1 cellular context compared by ENCODE assay signal in the genomic region with DNA sequence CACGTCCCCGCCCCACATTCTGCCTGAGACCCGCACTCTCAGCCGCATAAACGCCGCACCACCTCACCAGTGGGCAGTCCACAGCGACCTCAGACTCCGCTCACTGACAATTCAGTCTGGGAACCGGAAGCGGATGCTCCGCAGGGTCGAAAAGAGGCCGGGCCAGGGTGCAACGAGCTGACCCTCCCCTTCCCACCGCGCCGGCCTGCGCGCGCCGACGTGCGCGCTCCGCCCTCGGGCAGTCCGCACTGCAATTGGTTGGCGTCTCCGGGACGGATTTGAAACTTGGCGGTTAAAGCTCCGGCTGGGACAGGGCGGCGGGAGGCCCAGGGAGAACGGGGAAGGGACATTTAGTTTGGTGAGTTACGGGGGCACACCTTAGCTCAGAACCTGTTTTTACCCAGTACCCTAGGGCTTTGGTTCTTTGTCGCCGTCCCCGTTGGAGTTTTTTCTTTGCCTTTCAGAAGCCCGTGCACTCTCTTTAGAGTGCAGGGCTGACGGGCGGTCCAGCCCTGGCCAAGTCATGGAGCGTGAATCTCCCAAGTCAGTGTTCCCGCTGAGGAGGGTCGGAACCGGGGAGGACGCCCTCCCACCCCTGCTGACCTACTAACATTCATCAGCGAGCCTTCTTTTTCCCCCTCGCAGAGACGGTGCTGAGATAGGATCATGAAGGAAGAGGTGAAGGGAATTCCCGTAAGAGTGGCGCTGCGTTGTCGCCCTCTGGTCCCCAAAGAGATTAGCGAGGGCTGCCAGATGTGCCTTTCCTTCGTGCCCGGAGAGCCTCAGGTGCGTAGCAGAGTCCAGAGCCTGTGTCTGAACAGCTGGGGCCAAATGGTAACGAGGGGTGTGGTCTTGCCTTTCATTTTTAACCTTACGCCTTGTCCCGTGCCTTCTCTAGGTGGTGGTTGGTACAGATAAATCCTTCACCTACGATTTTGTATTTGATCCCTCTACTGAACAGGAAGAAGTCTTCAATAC.
TF ChIP-seq lines count a peak whose summit lies in the region.

A gene with protein sequence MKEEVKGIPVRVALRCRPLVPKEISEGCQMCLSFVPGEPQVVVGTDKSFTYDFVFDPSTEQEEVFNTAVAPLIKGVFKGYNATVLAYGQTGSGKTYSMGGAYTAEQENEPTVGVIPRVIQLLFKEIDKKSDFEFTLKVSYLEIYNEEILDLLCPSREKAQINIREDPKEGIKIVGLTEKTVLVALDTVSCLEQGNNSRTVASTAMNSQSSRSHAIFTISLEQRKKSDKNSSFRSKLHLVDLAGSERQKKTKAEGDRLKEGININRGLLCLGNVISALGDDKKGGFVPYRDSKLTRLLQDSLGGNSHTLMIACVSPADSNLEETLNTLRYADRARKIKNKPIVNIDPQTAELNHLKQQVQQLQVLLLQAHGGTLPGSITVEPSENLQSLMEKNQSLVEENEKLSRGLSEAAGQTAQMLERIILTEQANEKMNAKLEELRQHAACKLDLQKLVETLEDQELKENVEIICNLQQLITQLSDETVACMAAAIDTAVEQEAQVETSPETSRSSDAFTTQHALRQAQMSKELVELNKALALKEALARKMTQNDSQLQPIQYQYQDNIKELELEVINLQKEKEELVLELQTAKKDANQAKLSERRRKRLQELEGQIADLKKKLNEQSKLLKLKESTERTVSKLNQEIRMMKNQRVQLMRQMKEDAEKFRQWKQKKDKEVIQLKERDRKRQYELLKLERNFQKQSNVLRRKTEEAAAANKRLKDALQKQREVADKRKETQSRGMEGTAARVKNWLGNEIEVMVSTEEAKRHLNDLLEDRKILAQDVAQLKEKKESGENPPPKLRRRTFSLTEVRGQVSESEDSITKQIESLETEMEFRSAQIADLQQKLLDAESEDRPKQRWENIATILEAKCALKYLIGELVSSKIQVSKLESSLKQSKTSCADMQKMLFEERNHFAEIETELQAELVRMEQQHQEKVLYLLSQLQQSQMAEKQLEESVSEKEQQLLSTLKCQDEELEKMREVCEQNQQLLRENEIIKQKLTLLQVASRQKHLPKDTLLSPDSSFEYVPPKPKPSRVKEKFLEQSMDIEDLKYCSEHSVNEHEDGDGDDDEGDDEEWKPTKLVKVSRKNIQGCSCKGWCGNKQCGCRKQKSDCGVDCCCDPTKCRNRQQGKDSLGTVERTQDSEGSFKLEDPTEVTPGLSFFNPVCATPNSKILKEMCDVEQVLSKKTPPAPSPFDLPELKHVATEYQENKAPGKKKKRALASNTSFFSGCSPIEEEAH (plus strand): TSS at position 312 of the 978 bp plus-strand sequence. CDS start 355 bp downstream, at position 667.
A gene with protein sequence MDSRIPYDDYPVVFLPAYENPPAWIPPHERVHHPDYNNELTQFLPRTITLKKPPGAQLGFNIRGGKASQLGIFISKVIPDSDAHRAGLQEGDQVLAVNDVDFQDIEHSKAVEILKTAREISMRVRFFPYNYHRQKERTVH (minus strand): TSS at position 135 of the 978 bp plus-strand sequence. CDS start 586 bp downstream, outside the sequence.

TF ChIP-seq in HepG2, 621 proteins besides CTCF, POLR2A, EP300 and RAD21 (continued from another document and continues in another):
- TF ChIP-seq, protein P1, sequence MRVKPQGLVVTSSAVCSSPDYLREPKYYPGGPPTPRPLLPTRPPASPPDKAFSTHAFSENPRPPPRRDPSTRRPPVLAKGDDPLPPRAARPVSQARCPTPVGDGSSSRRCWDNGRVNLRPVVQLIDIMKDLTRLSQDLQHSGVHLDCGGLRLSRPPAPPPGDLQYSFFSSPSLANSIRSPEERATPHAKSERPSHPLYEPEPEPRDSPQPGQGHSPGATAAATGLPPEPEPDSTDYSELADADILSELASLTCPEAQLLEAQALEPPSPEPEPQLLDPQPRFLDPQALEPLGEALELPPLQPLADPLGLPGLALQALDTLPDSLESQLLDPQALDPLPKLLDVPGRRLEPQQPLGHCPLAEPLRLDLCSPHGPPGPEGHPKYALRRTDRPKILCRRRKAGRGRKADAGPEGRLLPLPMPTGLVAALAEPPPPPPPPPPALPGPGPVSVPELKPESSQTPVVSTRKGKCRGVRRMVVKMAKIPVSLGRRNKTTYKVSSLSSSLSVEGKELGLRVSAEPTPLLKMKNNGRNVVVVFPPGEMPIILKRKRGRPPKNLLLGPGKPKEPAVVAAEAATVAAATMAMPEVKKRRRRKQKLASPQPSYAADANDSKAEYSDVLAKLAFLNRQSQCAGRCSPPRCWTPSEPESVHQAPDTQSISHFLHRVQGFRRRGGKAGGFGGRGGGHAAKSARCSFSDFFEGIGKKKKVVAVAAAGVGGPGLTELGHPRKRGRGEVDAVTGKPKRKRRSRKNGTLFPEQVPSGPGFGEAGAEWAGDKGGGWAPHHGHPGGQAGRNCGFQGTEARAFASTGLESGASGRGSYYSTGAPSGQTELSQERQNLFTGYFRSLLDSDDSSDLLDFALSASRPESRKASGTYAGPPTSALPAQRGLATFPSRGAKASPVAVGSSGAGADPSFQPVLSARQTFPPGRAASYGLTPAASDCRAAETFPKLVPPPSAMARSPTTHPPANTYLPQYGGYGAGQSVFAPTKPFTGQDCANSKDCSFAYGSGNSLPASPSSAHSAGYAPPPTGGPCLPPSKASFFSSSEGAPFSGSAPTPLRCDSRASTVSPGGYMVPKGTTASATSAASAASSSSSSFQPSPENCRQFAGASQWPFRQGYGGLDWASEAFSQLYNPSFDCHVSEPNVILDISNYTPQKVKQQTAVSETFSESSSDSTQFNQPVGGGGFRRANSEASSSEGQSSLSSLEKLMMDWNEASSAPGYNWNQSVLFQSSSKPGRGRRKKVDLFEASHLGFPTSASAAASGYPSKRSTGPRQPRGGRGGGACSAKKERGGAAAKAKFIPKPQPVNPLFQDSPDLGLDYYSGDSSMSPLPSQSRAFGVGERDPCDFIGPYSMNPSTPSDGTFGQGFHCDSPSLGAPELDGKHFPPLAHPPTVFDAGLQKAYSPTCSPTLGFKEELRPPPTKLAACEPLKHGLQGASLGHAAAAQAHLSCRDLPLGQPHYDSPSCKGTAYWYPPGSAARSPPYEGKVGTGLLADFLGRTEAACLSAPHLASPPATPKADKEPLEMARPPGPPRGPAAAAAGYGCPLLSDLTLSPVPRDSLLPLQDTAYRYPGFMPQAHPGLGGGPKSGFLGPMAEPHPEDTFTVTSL (CRISPR knock-in tag; IDR thresholded peaks at IDR 0.05; ENCODE audit: borderline replicate concordance): no peak
- TF ChIP-seq, protein P2, sequence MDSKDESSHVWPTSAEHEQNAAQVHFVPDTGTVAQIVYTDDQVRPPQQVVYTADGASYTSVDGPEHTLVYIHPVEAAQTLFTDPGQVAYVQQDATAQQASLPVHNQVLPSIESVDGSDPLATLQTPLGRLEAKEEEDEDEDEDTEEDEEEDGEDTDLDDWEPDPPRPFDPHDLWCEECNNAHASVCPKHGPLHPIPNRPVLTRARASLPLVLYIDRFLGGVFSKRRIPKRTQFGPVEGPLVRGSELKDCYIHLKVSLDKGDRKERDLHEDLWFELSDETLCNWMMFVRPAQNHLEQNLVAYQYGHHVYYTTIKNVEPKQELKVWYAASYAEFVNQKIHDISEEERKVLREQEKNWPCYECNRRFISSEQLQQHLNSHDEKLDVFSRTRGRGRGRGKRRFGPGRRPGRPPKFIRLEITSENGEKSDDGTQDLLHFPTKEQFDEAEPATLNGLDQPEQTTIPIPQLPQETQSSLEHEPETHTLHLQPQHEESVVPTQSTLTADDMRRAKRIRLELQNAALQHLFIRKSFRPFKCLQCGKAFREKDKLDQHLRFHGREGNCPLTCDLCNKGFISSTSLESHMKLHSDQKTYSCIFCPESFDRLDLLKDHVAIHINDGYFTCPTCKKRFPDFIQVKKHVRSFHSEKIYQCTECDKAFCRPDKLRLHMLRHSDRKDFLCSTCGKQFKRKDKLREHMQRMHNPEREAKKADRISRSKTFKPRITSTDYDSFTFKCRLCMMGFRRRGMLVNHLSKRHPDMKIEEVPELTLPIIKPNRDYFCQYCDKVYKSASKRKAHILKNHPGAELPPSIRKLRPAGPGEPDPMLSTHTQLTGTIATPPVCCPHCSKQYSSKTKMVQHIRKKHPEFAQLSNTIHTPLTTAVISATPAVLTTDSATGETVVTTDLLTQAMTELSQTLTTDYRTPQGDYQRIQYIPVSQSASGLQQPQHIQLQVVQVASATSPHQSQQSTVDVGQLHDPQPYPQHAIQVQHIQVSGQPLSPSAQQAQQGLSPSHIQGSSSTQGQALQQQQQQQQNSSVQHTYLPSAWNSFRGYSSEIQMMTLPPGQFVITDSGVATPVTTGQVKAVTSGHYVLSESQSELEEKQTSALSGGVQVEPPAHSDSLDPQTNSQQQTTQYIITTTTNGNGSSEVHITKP (CRISPR knock-in tag; IDR thresholded peaks at IDR 0.05; ENCODE audit: low read depth): no peak
- TF ChIP-seq, protein P3, sequence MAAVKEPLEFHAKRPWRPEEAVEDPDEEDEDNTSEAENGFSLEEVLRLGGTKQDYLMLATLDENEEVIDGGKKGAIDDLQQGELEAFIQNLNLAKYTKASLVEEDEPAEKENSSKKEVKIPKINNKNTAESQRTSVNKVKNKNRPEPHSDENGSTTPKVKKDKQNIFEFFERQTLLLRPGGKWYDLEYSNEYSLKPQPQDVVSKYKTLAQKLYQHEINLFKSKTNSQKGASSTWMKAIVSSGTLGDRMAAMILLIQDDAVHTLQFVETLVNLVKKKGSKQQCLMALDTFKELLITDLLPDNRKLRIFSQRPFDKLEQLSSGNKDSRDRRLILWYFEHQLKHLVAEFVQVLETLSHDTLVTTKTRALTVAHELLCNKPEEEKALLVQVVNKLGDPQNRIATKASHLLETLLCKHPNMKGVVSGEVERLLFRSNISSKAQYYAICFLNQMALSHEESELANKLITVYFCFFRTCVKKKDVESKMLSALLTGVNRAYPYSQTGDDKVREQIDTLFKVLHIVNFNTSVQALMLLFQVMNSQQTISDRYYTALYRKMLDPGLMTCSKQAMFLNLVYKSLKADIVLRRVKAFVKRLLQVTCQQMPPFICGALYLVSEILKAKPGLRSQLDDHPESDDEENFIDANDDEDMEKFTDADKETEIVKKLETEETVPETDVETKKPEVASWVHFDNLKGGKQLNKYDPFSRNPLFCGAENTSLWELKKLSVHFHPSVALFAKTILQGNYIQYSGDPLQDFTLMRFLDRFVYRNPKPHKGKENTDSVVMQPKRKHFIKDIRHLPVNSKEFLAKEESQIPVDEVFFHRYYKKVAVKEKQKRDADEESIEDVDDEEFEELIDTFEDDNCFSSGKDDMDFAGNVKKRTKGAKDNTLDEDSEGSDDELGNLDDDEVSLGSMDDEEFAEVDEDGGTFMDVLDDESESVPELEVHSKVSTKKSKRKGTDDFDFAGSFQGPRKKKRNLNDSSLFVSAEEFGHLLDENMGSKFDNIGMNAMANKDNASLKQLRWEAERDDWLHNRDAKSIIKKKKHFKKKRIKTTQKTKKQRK (IDR thresholded peaks at IDR 0.05; ENCODE audit: low read length): no peak
- no peak for TF ChIP-seq ZNF703 (CRISPR knock-in tag; IDR thresholded peaks at IDR 0.05; ENCODE audit: borderline replicate concordance)
- no peak for TF ChIP-seq ZNF317 (CRISPR knock-in tag; IDR thresholded peaks at IDR 0.05)
- TF ChIP-seq IKZF1 (IDR thresholded peaks at IDR 0.05): no peak
- TF ChIP-seq ZNF557 (CRISPR knock-in tag; IDR thresholded peaks at IDR 0.05): no peak
- TF ChIP-seq MTA3 (CRISPR knock-in tag; IDR thresholded peaks at IDR 0.05): no peak
- no peak for TF ChIP-seq NAIF1 (CRISPR knock-in tag; IDR thresholded peaks at IDR 0.05; ENCODE audit: borderline replicate concordance)
- no peak for TF ChIP-seq PCBP1 (IDR thresholded peaks at IDR 0.05; ENCODE audit: borderline replicate concordance, low read depth, low read length)
- TF ChIP-seq ADNP (CRISPR knock-in tag; IDR thresholded peaks at IDR 0.05): no peak
- TF ChIP-seq ZSCAN30 (CRISPR knock-in tag; IDR thresholded peaks at IDR 0.05): no peak
- TF ChIP-seq, protein P4, sequence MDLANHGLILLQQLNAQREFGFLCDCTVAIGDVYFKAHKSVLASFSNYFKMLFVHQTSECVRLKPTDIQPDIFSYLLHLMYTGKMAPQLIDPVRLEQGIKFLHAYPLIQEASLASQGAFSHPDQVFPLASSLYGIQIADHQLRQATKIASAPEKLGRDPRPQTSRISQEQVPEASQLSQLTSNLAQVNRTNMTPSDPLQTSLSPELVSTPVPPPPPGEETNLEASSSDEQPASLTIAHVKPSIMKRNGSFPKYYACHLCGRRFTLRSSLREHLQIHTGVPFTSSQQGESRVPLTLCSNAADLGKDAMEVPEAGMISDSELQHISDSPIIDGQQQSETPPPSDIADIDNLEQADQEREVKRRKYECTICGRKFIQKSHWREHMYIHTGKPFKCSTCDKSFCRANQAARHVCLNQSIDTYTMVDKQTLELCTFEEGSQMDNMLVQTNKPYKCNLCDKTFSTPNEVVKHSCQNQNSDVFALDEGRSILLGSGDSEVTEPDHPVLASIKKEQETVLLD (CRISPR knock-in tag; IDR thresholded peaks at IDR 0.05; ENCODE audit: low read depth): peak; percentile 51; the same call in 1 of the 2 replicates
- no peak for TF ChIP-seq PAF1 (CRISPR knock-in tag; IDR thresholded peaks at IDR 0.05)
- TF ChIP-seq, protein P5, sequence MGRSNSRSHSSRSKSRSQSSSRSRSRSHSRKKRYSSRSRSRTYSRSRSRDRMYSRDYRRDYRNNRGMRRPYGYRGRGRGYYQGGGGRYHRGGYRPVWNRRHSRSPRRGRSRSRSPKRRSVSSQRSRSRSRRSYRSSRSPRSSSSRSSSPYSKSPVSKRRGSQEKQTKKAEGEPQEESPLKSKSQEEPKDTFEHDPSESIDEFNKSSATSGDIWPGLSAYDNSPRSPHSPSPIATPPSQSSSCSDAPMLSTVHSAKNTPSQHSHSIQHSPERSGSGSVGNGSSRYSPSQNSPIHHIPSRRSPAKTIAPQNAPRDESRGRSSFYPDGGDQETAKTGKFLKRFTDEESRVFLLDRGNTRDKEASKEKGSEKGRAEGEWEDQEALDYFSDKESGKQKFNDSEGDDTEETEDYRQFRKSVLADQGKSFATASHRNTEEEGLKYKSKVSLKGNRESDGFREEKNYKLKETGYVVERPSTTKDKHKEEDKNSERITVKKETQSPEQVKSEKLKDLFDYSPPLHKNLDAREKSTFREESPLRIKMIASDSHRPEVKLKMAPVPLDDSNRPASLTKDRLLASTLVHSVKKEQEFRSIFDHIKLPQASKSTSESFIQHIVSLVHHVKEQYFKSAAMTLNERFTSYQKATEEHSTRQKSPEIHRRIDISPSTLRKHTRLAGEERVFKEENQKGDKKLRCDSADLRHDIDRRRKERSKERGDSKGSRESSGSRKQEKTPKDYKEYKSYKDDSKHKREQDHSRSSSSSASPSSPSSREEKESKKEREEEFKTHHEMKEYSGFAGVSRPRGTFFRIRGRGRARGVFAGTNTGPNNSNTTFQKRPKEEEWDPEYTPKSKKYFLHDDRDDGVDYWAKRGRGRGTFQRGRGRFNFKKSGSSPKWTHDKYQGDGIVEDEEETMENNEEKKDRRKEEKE (IDR thresholded peaks at IDR 0.05): no peak
- 0 out of 2 replicates have a peak, but pooled peaks have one; percentile 31 for TF ChIP-seq TBX2 (CRISPR knock-in tag; IDR thresholded peaks at IDR 0.05; ENCODE audit: borderline replicate concordance)
- TF ChIP-seq, protein P6, sequence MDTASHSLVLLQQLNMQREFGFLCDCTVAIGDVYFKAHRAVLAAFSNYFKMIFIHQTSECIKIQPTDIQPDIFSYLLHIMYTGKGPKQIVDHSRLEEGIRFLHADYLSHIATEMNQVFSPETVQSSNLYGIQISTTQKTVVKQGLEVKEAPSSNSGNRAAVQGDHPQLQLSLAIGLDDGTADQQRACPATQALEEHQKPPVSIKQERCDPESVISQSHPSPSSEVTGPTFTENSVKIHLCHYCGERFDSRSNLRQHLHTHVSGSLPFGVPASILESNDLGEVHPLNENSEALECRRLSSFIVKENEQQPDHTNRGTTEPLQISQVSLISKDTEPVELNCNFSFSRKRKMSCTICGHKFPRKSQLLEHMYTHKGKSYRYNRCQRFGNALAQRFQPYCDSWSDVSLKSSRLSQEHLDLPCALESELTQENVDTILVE (CRISPR knock-in tag; IDR thresholded peaks at IDR 0.05): no peak
- TF ChIP-seq RFX5 (IDR thresholded peaks at IDR 0.05; ENCODE audit: low read depth, low read length): no peak
